Comparison of ENCODE assay signal across 1 cellular context in genomic region chr12:82910246-82910893, GRCh38.
TF ChIP-seq lines count a peak whose summit lies in the region.

No MANE protein-coding gene starts in this region.

TF ChIP-seq in WTC11, 78 proteins besides CTCF, POLR2A, EP300 and RAD21 (continued from another document):
- TF ChIP-seq, protein P1, sequence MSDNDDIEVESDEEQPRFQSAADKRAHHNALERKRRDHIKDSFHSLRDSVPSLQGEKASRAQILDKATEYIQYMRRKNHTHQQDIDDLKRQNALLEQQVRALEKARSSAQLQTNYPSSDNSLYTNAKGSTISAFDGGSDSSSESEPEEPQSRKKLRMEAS (CRISPR knock-in tag; IDR thresholded peaks at IDR 0.05) = no peak
- TF ChIP-seq ELF4 (CRISPR knock-in tag; IDR thresholded peaks at IDR 0.05; ENCODE audit: low read depth) (no peak), GTF2I (CRISPR knock-in tag; conservative IDR thresholded peaks at IDR 0.05) (no peak), ZNF232 (CRISPR knock-in tag; IDR thresholded peaks at IDR 0.05) (no peak), ZNF121 (CRISPR knock-in tag; IDR thresholded peaks at IDR 0.05) (no peak), SOX15 (CRISPR knock-in tag; IDR thresholded peaks at IDR 0.05) (no peak), IRF2 (CRISPR knock-in tag; IDR thresholded peaks at IDR 0.05; ENCODE audit: borderline replicate concordance, low read depth) (no peak)
- TF ChIP-seq, protein P2, sequence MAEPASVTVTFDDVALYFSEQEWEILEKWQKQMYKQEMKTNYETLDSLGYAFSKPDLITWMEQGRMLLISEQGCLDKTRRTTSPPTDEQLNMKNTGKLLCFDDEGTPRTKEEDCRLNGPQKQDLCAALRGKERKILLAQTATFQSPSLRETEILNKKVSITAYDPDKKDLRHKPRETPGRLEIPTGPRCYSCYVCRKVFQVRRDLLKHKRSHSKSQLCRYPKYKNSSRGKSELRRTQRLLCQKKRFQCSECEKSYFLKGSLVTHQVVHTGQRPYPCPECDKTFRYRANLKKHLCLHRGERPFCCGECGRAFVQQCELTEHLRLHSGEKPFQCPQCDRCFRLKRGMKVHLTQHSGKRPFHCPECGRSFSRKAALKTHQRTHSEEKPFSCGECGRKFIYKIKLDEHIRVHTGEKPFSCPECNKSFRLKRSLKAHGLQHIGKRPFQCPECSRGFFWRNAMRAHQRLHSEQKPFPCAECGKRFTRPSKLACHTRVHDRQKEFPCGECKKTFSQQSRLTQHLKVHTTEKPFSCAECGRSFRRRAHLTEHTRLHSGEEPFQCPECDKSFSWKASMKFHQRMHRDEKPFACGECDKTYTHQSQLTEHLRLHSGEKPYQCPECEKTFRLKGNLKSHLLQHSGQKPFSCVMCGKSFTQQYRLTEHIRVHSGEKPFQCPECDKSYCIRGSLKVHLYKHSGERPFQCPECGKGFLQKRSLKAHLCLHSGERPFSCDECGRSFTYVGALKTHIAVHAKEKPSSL (CRISPR knock-in tag; conservative IDR thresholded peaks at IDR 0.05) = no peak
- TF ChIP-seq, protein P3, sequence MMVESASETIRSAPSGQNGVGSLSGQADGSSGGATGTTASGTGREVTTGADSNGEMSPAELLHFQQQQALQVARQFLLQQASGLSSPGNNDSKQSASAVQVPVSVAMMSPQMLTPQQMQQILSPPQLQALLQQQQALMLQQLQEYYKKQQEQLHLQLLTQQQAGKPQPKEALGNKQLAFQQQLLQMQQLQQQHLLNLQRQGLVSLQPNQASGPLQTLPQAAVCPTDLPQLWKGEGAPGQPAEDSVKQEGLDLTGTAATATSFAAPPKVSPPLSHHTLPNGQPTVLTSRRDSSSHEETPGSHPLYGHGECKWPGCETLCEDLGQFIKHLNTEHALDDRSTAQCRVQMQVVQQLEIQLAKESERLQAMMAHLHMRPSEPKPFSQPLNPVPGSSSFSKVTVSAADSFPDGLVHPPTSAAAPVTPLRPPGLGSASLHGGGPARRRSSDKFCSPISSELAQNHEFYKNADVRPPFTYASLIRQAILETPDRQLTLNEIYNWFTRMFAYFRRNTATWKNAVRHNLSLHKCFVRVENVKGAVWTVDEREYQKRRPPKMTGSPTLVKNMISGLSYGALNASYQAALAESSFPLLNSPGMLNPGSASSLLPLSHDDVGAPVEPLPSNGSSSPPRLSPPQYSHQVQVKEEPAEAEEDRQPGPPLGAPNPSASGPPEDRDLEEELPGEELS (CRISPR knock-in tag; IDR thresholded peaks at IDR 0.05) = no peak
